26 cellular contexts compared by ENCODE assay signal in genomic region chr5:87252283-87252605, GRCh38.
"Had no signal": no experiment of that assay in that cellular context is flagged by ENCODE, and none has a peak within 500 bp of the region (broad histone marks: within the 10 kb centered on the region; RNA-seq: fewer than 3 reads in every experiment).

No MANE protein-coding gene starts in this region.

- H3K27me3 Mint-ChIP-seq: activated CD4-positive, alpha-beta T cell treated with anti-CD3 and anti-CD28 coated beads for 36 hours had no signal

- H3K9me3 ChIP-seq: ascending aorta, body of pancreas, SJCRH30, SK-N-SH had no signal

- H3K27ac ChIP-seq: ascending aorta, body of pancreas, SJCRH30, VCaP had no signal

- ATAC-seq: activated CD4-positive, alpha-beta T cell treated with anti-CD3 and anti-CD28 coated beads for 36 hours; body of pancreas; Panc1; Right ventricle myocardium inferior had no signal

- H3K9me3 Mint-ChIP-seq: activated CD4-positive, alpha-beta memory T cell treated with anti-CD3 and anti-CD28 coated beads, Interleukin-2, amount 10 ng/mL, durations not matched to agents 7 days and 5 days had no signal

- H3K27me3 ChIP-seq: ascending aorta, body of pancreas, SJCRH30 had no signal

- H3K4me1 Mint-ChIP-seq: activated CD4-positive, alpha-beta memory T cell treated with anti-CD3 and anti-CD28 coated beads, Interleukin-2, amount 10 ng/mL, durations not matched to agents 7 days and 5 days; activated CD4-positive, alpha-beta T cell treated with anti-CD3 and anti-CD28 coated beads for 36 hours had no signal

- H3K4me2 ChIP-seq: SK-N-SH had no signal

- DNase-seq: activated CD4-positive, alpha-beta memory T cell treated with anti-CD3 and anti-CD28 coated beads, Interleukin-2, amount 10 ng/mL, durations not matched to agents 7 days and 5 days; activated CD4-positive, alpha-beta T cell treated with anti-CD3 and anti-CD28 coated beads for 36 hours; activated CD4-positive, alpha-beta T cell treated with anti-CD3 and anti-CD28 coated beads, Interleukin-2, amount 50 U/mL, for 1 hour; activated CD8-positive, alpha-beta memory T cell treated with anti-CD3 and anti-CD28 coated beads, Interleukin-2, amount 50 U/mL, for 4 hours; activated naive CD4-positive, alpha-beta T cell treated with anti-CD3 and anti-CD28 coated beads, Interleukin-2, amount 50 U/mL, for 16 hours; body of pancreas; central memory CD4-positive, alpha-beta T cell; Karpas-422; MM.1S; NCI-H1105; NCI-H1436; NCI-H1694 treated with DMSO at 0.1 percent for 48 hours; NCI-H2029 treated with DMSO at 0.1 percent for 48 hours; NCI-H345; NCI-H510A; NCI-H526 treated with DMSO at 0.1 percent for 48 hours; NK-92 treated with Interleukin-12 subunit alpha and Interleukin-12 subunit beta, amount 100 ng/mL, for 24 hours; OCI-M1; RPMI8226; SJCRH30; T-helper 1 cell had no signal

- H3K9me2 ChIP-seq: SK-N-SH had no signal

- H3K4me1 ChIP-seq: ascending aorta, body of pancreas, SJCRH30 had no signal

- H3K36me3 ChIP-seq: ascending aorta, SJCRH30 had no signal

- H3K4me3 Mint-ChIP-seq: activated CD4-positive, alpha-beta memory T cell treated with anti-CD3 and anti-CD28 coated beads, Interleukin-2, amount 10 ng/mL, durations not matched to agents 7 days and 5 days; activated CD4-positive, alpha-beta T cell treated with anti-CD3 and anti-CD28 coated beads for 36 hours had no signal

- H3K27ac Mint-ChIP-seq: activated CD4-positive, alpha-beta memory T cell treated with anti-CD3 and anti-CD28 coated beads, Interleukin-2, amount 10 ng/mL, durations not matched to agents 7 days and 5 days; activated CD4-positive, alpha-beta T cell treated with anti-CD3 and anti-CD28 coated beads for 36 hours had no signal

- H3K9ac ChIP-seq: SK-N-SH had no signal

- H3K4me3 ChIP-seq: ascending aorta, body of pancreas, SJCRH30 had no signal
